29 cellular contexts compared by ENCODE assay signal in genomic region chr7:43933902-43934560, GRCh38.
"Had no signal": no experiment of that assay in that cellular context is flagged by ENCODE, and none has a peak within 500 bp of the region (broad histone marks: within the 10 kb centered on the region; RNA-seq: fewer than 3 reads in every experiment).

No MANE protein-coding gene starts in this region.

- H3K9me3 Mint-ChIP-seq: endodermal cell; mesothelial cell of epicardium; naive B cell; natural killer cell treated with Interleukin-12 subunit alpha and Interleukin-12 subunit beta and Interleukin-15 and Interleukin-18, amount 100 ng/mL, for 72 hours; neural crest cell; stimulated activated memory B cell treated with anti-CD40 and anti-IgM and Interleukin-4, amounts not matched to agents 10 μg/mL and 1 μg/mL and 100 μg/mL, for 72 hours; stimulated activated naive CD8-positive, alpha-beta T cell treated with anti-CD3 and anti-CD28 coated beads, Interleukin-15, Interleukin-2, amounts not matched to agents 100 ng/mL and 50 ng/mL, for 24 hours had no signal

- H3K36me3 ChIP-seq: left ventricle myocardium inferior, lower lobe of right lung, neutrophil, pancreas, thoracic aorta, transverse colon, upper lobe of right lung, vagina had no signal

- H3K27ac Mint-ChIP-seq: endodermal cell; mesothelial cell of epicardium; naive B cell; natural killer cell treated with Interleukin-12 subunit alpha and Interleukin-12 subunit beta and Interleukin-15 and Interleukin-18, amount 100 ng/mL, for 72 hours; progenitor cell of endocrine pancreas; stimulated activated memory B cell treated with anti-CD40 and anti-IgM and Interleukin-4, amounts not matched to agents 10 μg/mL and 1 μg/mL and 100 μg/mL, for 72 hours; stimulated activated naive CD8-positive, alpha-beta T cell treated with anti-CD3 and anti-CD28 coated beads, Interleukin-15, Interleukin-2, amounts not matched to agents 100 ng/mL and 50 ng/mL, for 24 hours had no signal

- ATAC-seq: heart right ventricle; left cardiac atrium; lower lobe of right lung; mucosa of descending colon; natural killer cell treated with Interleukin-12 subunit alpha and Interleukin-12 subunit beta and Interleukin-15 and Interleukin-18, amount 100 ng/mL, for 72 hours; pancreas; stimulated activated memory B cell treated with anti-CD40 and anti-IgM and Interleukin-4, amounts not matched to agents 10 μg/mL and 1 μg/mL and 100 μg/mL, for 72 hours; upper lobe of right lung had no signal

- H3K4me1 ChIP-seq: sigmoid colon, transverse colon, upper lobe of right lung, vagina had no signal

- H3K4me1 Mint-ChIP-seq: endodermal cell; mesothelial cell of epicardium; neural crest cell; stimulated activated memory B cell treated with anti-CD40 and anti-IgM and Interleukin-4, amounts not matched to agents 10 μg/mL and 1 μg/mL and 100 μg/mL, for 72 hours had no signal

- H3K27me3 ChIP-seq: dorsolateral prefrontal cortex, esophagus muscularis mucosa, heart right ventricle, neutrophil, pancreas, sigmoid colon, transverse colon, upper lobe of right lung, vagina had no signal

- DNase-seq: cerebellar nuclear complex; dorsolateral prefrontal cortex; effector CD4-positive, alpha-beta T cell; endodermal cell; foreskin melanocyte; glutamatergic neuron; heart right ventricle; hippocampal formation; left cardiac atrium; left ventricle myocardium inferior; lower lobe of right lung; mesenchymal stem cell; mucosa of descending colon; naive B cell; stimulated activated CD4-positive, alpha-beta T cell treated with anti-CD3 and anti-CD28 coated beads, Interleukin-4, amount 100 ng/mL, for 4 hours; transverse colon; upper lobe of right lung had no signal

- H3K27me3 Mint-ChIP-seq: naive B cell; natural killer cell treated with Interleukin-12 subunit alpha and Interleukin-12 subunit beta and Interleukin-15 and Interleukin-18, amount 100 ng/mL, for 72 hours; progenitor cell of endocrine pancreas; stimulated activated memory B cell treated with anti-CD40 and anti-IgM and Interleukin-4, amounts not matched to agents 10 μg/mL and 1 μg/mL and 100 μg/mL, for 72 hours; stimulated activated naive CD8-positive, alpha-beta T cell treated with anti-CD3 and anti-CD28 coated beads, Interleukin-15, Interleukin-2, amounts not matched to agents 100 ng/mL and 50 ng/mL, for 24 hours had no signal

- H3K27ac ChIP-seq: dorsolateral prefrontal cortex, esophagus muscularis mucosa, heart right ventricle, left ventricle myocardium inferior, lower lobe of right lung, neutrophil, pancreas, sigmoid colon, thoracic aorta, transverse colon, upper lobe of right lung, vagina had no signal

- H3K4me3 ChIP-seq: dorsolateral prefrontal cortex, esophagus muscularis mucosa, heart right ventricle, left ventricle myocardium inferior, lower lobe of right lung, mucosa of descending colon, pancreas, sigmoid colon, thoracic aorta, transverse colon, upper lobe of right lung, vagina had no signal

- H3K9me3 ChIP-seq: esophagus muscularis mucosa, left ventricle myocardium inferior, lower lobe of right lung, mucosa of descending colon, neutrophil, pancreas, sigmoid colon, thoracic aorta, transverse colon, upper lobe of right lung, vagina had no signal

- H3K4me3 Mint-ChIP-seq: endodermal cell; mesothelial cell of epicardium; naive B cell; natural killer cell treated with Interleukin-12 subunit alpha and Interleukin-12 subunit beta and Interleukin-15 and Interleukin-18, amount 100 ng/mL, for 72 hours; neural crest cell; stimulated activated memory B cell treated with anti-CD40 and anti-IgM and Interleukin-4, amounts not matched to agents 10 μg/mL and 1 μg/mL and 100 μg/mL, for 72 hours; stimulated activated naive CD8-positive, alpha-beta T cell treated with anti-CD3 and anti-CD28 coated beads, Interleukin-15, Interleukin-2, amounts not matched to agents 100 ng/mL and 50 ng/mL, for 24 hours had no signal

- H3K36me3 Mint-ChIP-seq: mesothelial cell of epicardium; natural killer cell treated with Interleukin-12 subunit alpha and Interleukin-12 subunit beta and Interleukin-15 and Interleukin-18, amount 100 ng/mL, for 72 hours; stimulated activated memory B cell treated with anti-CD40 and anti-IgM and Interleukin-4, amounts not matched to agents 10 μg/mL and 1 μg/mL and 100 μg/mL, for 72 hours had no signal
